1 cellular context compared by ENCODE assay signal in the genomic region with DNA sequence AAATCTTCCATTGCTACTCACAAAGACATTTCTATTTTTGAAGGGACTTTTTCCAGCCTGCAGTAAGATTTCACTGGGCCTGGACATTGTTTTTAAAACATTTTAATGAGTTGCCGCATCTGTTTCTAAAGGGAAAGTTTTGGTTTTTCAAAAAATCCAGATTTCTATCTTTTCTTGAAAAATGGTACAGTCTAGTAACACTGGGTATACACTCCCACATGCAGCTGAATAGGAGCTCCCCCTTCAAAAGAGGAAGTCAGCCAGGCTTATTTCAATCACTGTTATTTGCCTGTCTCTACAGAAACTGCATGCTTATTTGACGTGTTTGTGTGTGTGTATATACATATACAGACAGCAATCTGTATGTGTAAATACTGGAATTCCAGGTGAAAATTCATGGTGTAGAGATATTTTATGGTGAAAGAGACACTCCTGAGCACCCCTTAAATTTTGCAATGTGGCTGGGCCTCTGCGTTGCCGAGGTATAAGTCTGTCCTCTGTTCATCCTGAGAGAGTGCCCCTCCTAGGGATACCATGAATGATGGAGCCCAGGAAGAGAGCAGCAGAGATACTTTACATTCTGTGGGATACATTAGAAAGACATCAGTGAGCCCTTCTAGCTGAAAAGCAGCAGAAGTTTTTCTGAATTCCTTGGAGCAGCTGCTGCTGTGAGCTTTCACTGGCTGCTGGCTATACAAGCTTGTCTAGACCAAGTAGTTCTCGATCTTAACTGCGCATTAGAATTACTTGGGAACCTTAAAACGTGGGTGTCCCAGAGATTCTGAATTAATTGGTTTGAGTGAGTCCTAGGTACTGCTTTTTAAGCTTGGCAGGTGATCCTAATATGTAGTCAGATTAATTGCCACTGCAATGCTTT.
TF ChIP-seq lines count a peak whose summit lies in the region.

No MANE protein-coding gene starts in this region.

TF ChIP-seq in liver, 16 proteins besides CTCF, POLR2A, EP300 and RAD21:
- TF ChIP-seq RXRA (IDR thresholded peaks at IDR 0.05), result no peak
- TF ChIP-seq, protein P1, sequence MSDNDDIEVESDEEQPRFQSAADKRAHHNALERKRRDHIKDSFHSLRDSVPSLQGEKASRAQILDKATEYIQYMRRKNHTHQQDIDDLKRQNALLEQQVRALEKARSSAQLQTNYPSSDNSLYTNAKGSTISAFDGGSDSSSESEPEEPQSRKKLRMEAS (IDR thresholded peaks at IDR 0.05), result no peak
- no peak for TF ChIP-seq FOXA1 (IDR thresholded peaks at IDR 0.05)
- TF ChIP-seq TAF1 (conservative IDR thresholded peaks at IDR 0.05), result no peak
- TF ChIP-seq, protein P2, sequence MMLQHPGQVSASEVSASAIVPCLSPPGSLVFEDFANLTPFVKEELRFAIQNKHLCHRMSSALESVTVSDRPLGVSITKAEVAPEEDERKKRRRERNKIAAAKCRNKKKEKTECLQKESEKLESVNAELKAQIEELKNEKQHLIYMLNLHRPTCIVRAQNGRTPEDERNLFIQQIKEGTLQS (IDR thresholded peaks at IDR 0.05), result no peak
- TF ChIP-seq, protein P3, sequence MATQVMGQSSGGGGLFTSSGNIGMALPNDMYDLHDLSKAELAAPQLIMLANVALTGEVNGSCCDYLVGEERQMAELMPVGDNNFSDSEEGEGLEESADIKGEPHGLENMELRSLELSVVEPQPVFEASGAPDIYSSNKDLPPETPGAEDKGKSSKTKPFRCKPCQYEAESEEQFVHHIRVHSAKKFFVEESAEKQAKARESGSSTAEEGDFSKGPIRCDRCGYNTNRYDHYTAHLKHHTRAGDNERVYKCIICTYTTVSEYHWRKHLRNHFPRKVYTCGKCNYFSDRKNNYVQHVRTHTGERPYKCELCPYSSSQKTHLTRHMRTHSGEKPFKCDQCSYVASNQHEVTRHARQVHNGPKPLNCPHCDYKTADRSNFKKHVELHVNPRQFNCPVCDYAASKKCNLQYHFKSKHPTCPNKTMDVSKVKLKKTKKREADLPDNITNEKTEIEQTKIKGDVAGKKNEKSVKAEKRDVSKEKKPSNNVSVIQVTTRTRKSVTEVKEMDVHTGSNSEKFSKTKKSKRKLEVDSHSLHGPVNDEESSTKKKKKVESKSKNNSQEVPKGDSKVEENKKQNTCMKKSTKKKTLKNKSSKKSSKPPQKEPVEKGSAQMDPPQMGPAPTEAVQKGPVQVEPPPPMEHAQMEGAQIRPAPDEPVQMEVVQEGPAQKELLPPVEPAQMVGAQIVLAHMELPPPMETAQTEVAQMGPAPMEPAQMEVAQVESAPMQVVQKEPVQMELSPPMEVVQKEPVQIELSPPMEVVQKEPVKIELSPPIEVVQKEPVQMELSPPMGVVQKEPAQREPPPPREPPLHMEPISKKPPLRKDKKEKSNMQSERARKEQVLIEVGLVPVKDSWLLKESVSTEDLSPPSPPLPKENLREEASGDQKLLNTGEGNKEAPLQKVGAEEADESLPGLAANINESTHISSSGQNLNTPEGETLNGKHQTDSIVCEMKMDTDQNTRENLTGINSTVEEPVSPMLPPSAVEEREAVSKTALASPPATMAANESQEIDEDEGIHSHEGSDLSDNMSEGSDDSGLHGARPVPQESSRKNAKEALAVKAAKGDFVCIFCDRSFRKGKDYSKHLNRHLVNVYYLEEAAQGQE (IDR thresholded peaks at IDR 0.05), result no peak
- no peak for TF ChIP-seq NR2F2 (IDR thresholded peaks at IDR 0.05)
- TF ChIP-seq YY1 (IDR thresholded peaks at IDR 0.05), result no peak
- TF ChIP-seq, protein P4, sequence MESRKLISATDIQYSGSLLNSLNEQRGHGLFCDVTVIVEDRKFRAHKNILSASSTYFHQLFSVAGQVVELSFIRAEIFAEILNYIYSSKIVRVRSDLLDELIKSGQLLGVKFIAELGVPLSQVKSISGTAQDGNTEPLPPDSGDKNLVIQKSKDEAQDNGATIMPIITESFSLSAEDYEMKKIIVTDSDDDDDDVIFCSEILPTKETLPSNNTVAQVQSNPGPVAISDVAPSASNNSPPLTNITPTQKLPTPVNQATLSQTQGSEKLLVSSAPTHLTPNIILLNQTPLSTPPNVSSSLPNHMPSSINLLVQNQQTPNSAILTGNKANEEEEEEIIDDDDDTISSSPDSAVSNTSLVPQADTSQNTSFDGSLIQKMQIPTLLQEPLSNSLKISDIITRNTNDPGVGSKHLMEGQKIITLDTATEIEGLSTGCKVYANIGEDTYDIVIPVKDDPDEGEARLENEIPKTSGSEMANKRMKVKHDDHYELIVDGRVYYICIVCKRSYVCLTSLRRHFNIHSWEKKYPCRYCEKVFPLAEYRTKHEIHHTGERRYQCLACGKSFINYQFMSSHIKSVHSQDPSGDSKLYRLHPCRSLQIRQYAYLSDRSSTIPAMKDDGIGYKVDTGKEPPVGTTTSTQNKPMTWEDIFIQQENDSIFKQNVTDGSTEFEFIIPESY (IDR thresholded peaks at IDR 0.05), result no peak
- TF ChIP-seq EGR1 (IDR thresholded peaks at IDR 0.05; ENCODE audit: low read depth in 2 of 2), result no peak
- no peak for TF ChIP-seq JUND (IDR thresholded peaks at IDR 0.05)
- no peak for TF ChIP-seq FOXA2 (IDR thresholded peaks at IDR 0.05)
- TF ChIP-seq HNF4A (conservative IDR thresholded peaks at IDR 0.05), result no peak
